Comparison of ENCODE assay signal across 8 cellular contexts in the genomic region with DNA sequence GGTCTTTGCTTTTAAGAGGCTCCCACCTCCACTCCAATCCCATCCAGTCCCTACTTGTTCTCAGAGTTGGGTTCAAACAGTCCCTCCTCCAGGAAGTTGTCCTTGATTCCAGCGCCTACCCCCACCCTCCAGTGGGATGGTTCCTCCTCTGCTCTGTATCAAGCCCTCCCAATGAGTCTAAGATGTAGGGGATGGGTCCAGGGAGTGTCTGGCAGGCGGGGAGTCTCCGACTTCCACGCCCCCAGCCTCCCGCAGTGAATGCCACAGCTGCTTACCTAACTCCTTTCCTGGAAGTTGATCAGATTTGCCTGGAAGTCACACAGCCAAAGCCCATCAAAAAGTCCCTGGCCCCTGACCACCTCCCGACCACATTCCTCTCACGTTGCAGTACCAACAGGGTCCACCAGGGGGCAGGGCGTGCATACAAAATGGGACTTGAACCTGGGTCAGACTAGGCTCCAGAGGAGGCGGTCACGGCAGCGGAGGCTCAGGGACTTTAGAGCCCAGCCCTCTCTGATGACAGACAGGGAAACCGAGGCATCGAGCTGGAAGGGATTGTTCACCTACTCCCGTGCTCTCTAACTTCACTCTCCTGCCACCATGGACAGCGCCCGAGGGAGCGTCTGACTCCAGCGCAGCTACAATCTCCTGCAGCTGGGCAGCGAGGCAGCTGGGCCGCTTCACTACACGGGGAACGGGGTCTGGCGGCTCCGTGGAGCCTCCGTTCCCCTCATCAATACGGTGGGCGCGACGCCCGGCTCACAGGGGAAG. TPM values are rescaled to one million over a fixed set of nuclear protein-coding genes. Genes with fewer than 3 reads are reported as not detected.
DNase-seq lines count a peak whose midpoint lies in the region; ATAC-seq, FAIRE-seq and TF ChIP-seq lines count a peak whose summit lies in the region.

No MANE protein-coding gene starts in this region.

- TF ChIP-seq POLR2A in GM12892 (IDR thresholded peaks at IDR 0.05; ENCODE audit: low read depth, low read length), result no peak

- no peaks in the 10 kb centered on the region for H3K36me3 ChIP-seq in right atrium auricular region

- no peak for ATAC-seq in GM19455 (IDR thresholded peaks at IDR 0.05; ENCODE audit: unreplicated experiment)

- peak; percentile 66 for DNase-seq in GM12892 (ENCODE audit: insufficient read length)
- DNase-seq in M059J (ENCODE audit: low read depth), result peak; percentile 73
- peak; percentile 29 for DNase-seq in SW480 (ENCODE audit: low spot score)
- DNase-seq in amniotic stem cell (lab: John Stamatoyannopoulos, UW), result peak; percentile 51
- DNase-seq in right atrium auricular region (ENCODE audit: low spot score), result peak; percentile 68
- DNase-seq in renal cortical epithelial cell (ENCODE audit: low read depth), result peak; percentile 45
- no peak for DNase-seq in T1000 (lab: John Stamatoyannopoulos, UW)

- no peak overlapping the region for H3K4me3 ChIP-seq in right atrium auricular region

- TF ChIP-seq CTCF in right atrium auricular region (IDR thresholded peaks at IDR 0.05), result peak; percentile 89

- H3K4me1 ChIP-seq in right atrium auricular region, result peaks cover 0 to 8% of the 10 kb centered on the region in 2 donors

- peak; percentile 96 for FAIRE-seq in GM12892 (lab: Jason Lieb, UNC)

- H3K27ac ChIP-seq in right atrium auricular region, result no peak overlapping the region

- no peaks in the 10 kb centered on the region for H3K27me3 ChIP-seq in right atrium auricular region

- H3K9me3 ChIP-seq in right atrium auricular region, result no peaks in the 10 kb centered on the region

RNA-seq across cellular contexts. Expression of gene TDRD7, which starts 25.0 kb away (rescaled TPM):
- 13.9 TPM for polyA plus RNA-seq in GM12892 (2012; ENCODE audit: missing spikeins)
- 37.5 and 46.9 TPM in 2 replicates for total RNA-seq in M059J (2014; rRNA removed; shearing (Covaris generic))
- 1 to 10 TPM; 6.5 to 7.2 TPM for total RNA-seq in right atrium auricular region
- total RNA-seq in renal cortical epithelial cell, result 17.1 and 17.2 TPM in 2 replicates
